ENCODE assay signal across 12 cellular contexts in the genomic region with DNA sequence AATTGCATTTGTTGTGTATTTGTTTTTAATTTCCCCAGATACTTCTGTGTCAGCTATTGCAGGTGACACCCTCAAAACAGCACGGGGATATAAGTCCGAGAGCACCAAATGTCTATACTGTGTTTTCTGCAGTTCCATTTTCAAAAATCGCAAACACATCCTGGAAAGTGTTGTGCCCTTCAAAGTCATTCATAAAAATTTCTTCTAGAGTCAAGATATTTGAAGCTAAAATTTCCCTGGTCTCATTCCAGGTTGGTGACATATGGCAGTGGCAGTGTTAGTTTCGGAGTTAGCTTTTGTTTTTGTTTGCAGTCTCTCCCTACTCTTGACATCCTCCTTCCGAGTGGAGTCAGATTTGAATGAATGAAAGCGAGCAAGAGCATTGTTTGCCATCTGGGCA. TPM values are rescaled to one million over a fixed set of nuclear protein-coding genes. Genes with fewer than 3 reads are reported as not detected.
A peak's percentile ranks its signal among the peaks of the same experiment; 100 is the strongest.
DNase-seq lines count a peak whose midpoint lies in the region; ATAC-seq and TF ChIP-seq lines count a peak whose summit lies in the region.
"Had no signal": no experiment of that assay in that cellular context is flagged by ENCODE, and none has a peak within 500 bp of the region (broad histone marks: within the 10 kb centered on the region; RNA-seq: fewer than 3 reads in every experiment).

No MANE protein-coding gene starts in this region.

- POLR2A ChIA-PET in naive thymus-derived CD4-positive, alpha-beta T cell (lab: Charles Lee): interaction anchor here (0.9 to 1.2 kb wide), 3 partner anchors 11 to 254 kb away, joined by 3 read pairs; no protein-coding TSS in a partner anchor

- H3K27me3 Mint-ChIP-seq in HFFc6 (ENCODE audit: insufficient read depth) (peaks cover 9% of the 10 kb centered on the region), CD14-positive monocyte (ENCODE audit: low read depth in 3 of 3) (no peaks in the 10 kb centered on the region)
- no peaks in the 10 kb centered on the region for H3K27me3 Mint-ChIP-seq in naive thymus-derived CD4-positive, alpha-beta T cell

- CTCF ChIA-PET in naive thymus-derived CD4-positive, alpha-beta T cell (lab: Charles Lee): interaction anchor here (0.7 to 1.9 kb wide), 2 partner anchors 321 to 488 kb away, joined by 3 to 8 read pairs; no protein-coding TSS in a partner anchor

- H3K9me3 ChIP-seq in naive thymus-derived CD4-positive, alpha-beta T cell (ENCODE audit: control insufficient read depth in 2 of 3, low read length in 3 of 3): no peaks in the 10 kb centered on the region
- H3K9me3 ChIP-seq: SJCRH30, thyroid gland had no signal

- H3K4me1 Mint-ChIP-seq in HFFc6 (ENCODE audit: low read depth) (peaks cover 70% of the 10 kb centered on the region), CD14-positive monocyte (peaks cover 34% of the 10 kb centered on the region)
- H3K4me1 Mint-ChIP-seq in naive thymus-derived CD4-positive, alpha-beta T cell: peaks cover 30 to 61% (median 51%) of the 10 kb centered on the region in 7 donors

- no peak for ATAC-seq in naive thymus-derived CD4-positive, alpha-beta T cell
- no peak for ATAC-seq in GM21576 (IDR thresholded peaks at IDR 0.05; ENCODE audit: unreplicated experiment)

- H3K36me3 Mint-ChIP-seq in HFFc6 (ENCODE audit: low read depth): peaks cover 12% of the 10 kb centered on the region
- H3K36me3 Mint-ChIP-seq in naive thymus-derived CD4-positive, alpha-beta T cell: peaks cover 0 to 3% (median 0%) of the 10 kb centered on the region in 5 donors
- H3K36me3 Mint-ChIP-seq in CD14-positive monocyte: peaks cover 3% of the 10 kb centered on the region in 2 donors

- H3K9me3 Mint-ChIP-seq in HFFc6 (peaks cover 10% of the 10 kb centered on the region), CD14-positive monocyte (peaks cover 0 to 4% (median 0%) of the 10 kb centered on the region in 7 donors)
- H3K9me3 Mint-ChIP-seq in naive thymus-derived CD4-positive, alpha-beta T cell: no peaks in the 10 kb centered on the region

- peak overlapping the region; percentile 76 for H3K27ac Mint-ChIP-seq in HFFc6
- peak overlapping the region in 5 of 9 donors; percentile 14 to 86 (median 30) for H3K27ac Mint-ChIP-seq in naive thymus-derived CD4-positive, alpha-beta T cell
- no peak overlapping the region for H3K27ac Mint-ChIP-seq in CD14-positive monocyte

- H3K4me3 Mint-ChIP-seq in HFFc6 (peak overlapping the region; percentile 89), CD14-positive monocyte (no peak overlapping the region)
- H3K4me3 Mint-ChIP-seq in naive thymus-derived CD4-positive, alpha-beta T cell: no peak overlapping the region

- DNase-seq in NCI-H526 treated with DMSO at 0.1 percent for 48 hours (lab: John Stamatoyannopoulos, UW): peak; percentile 52
- no peak for DNase-seq in NCI-H526 (lab: John Stamatoyannopoulos, UW)
- DNase-seq in HFFc6: no peak
- DNase-seq in naive thymus-derived CD4-positive, alpha-beta T cell: no peak
- DNase-seq in SKM-1 treated with dmso at 0.1 percent for 144 hours (lab: John Stamatoyannopoulos, UW; ENCODE audit: unreplicated experiment): no peak
- no peak for DNase-seq in CD14-positive monocyte (ENCODE audit: low spot score)
- DNase-seq: activated effector memory CD4-positive, alpha-beta T cell treated with Interleukin-2 at 50 U/mL for 16 hours; stimulated activated CD4-positive, alpha-beta T cell treated with anti-CD3 and anti-CD28 coated beads, Interleukin-12 subunit alpha, Interleukin-12 subunit beta, amount 100 ng/mL, for 4 hours; thyroid gland had no signal

- TF ChIP-seq CTCF in HFFc6 (IDR thresholded peaks at IDR 0.05) (no peak), VCaP (conservative IDR thresholded peaks at IDR 0.05) (no peak), CD14-positive monocyte (IDR thresholded peaks at IDR 0.05) (no peak)

- intact Hi-C loops in naive thymus-derived CD4-positive, alpha-beta T cell (cut with micrococcal nuclease): loop anchor here (1.0 to 10.0 kb wide), 7 partner anchors 89 to 809 kb away; partner anchors contain the start of genes BMF (in 1 of the 2), KNL1 (in 1 of the 2) and SRP14 (in 1 of the 2)
- intact Hi-C loops in CD14-positive monocyte (cut with micrococcal nuclease): loop anchor here (5.0 to 10.0 kb wide), 6 partner anchors 149 to 489 kb away; partner anchors contain the start of genes BMF (in 1 of the 2), BUB1B (in 1 of the 2) and EIF2AK4 (in 1 of the 2)

- peak overlapping the region; percentile 87 for H3K27ac ChIP-seq in VCaP
- H3K27ac ChIP-seq in naive thymus-derived CD4-positive, alpha-beta T cell (ENCODE audit: low read depth, low read length): no peak overlapping the region
- H3K27ac ChIP-seq: SJCRH30, thyroid gland had no signal

- no peaks in the 10 kb centered on the region for H3K27me3 ChIP-seq in naive thymus-derived CD4-positive, alpha-beta T cell (ENCODE audit: control insufficient read depth in 2 of 2, insufficient read depth in 2 of 2, low read length in 2 of 2)
- H3K27me3 ChIP-seq: SJCRH30, thyroid gland had no signal

- H3K4me3 ChIP-seq in naive thymus-derived CD4-positive, alpha-beta T cell (ENCODE audit: low read length): no peak overlapping the region
- H3K4me3 ChIP-seq: SJCRH30, thyroid gland had no signal

- H3K36me3 ChIP-seq in naive thymus-derived CD4-positive, alpha-beta T cell (ENCODE audit: control insufficient read depth in 2 of 3, insufficient read depth in 3 of 3, low read length in 3 of 3): peaks cover 0 to 5% (median 0%) of the 10 kb centered on the region in 3 experiments
- H3K36me3 ChIP-seq: SJCRH30, thyroid gland had no signal

- H3K4me1 ChIP-seq in naive thymus-derived CD4-positive, alpha-beta T cell (ENCODE audit: control insufficient read depth in 2 of 2, insufficient read depth in 2 of 2, low read length in 2 of 2): peaks cover 14 to 19% of the 10 kb centered on the region in 2 donors

RNA-seq across cellular contexts. Expression of gene FSIP1, which starts 3.2 kb away (rescaled TPM):
- 1 to 10 TPM; 1.2 to 2.0 (median 1.3) TPM for total RNA-seq in HFFc6 (2021; fragmentation: NEBNext Ultra II Directional; extraction: Animal tissue kit (Norgen Biotek cat#: 25700))
- total RNA-seq in naive thymus-derived CD4-positive, alpha-beta T cell: under 1 TPM in 4 of 5 experiments, not detected in 1; 0.14 to 0.51 (median 0.35) TPM
- polyA plus RNA-seq in naive thymus-derived CD4-positive, alpha-beta T cell: under 1 TPM; 0.24 to 0.27 TPM
- under 1 TPM; 0.10 to 0.48 TPM for polyA plus RNA-seq in CD14-positive monocyte

Comparison
In these comparisons a context has a peak if more than half of its experiments do, and no peak if none do; other contexts are left out.
1. H3K27ac Mint-ChIP-seq: peak in HFFc6 (single experiment) and naive thymus-derived CD4-positive, alpha-beta T cell (5 of 9); none in CD14-positive monocyte (0 of 7).